In genomic region chr17:81258292-81258691, GRCh38 we compare ENCODE assay signal across 1 cellular context.
TF ChIP-seq lines count a peak whose summit lies in the region.

No MANE protein-coding gene starts in this region.

TF ChIP-seq in HEK293T, 16 proteins besides CTCF, POLR2A, EP300 and RAD21:
- no peak for TF ChIP-seq ARNT (IDR thresholded peaks at IDR 0.05)
TF ChIP-seq in HEK293T: peak in this region for 0.
